In genomic region chr17:64536913-64537312, GRCh38 we compare ENCODE assay signal across 2 cellular contexts.
TF ChIP-seq lines count a peak whose summit lies in the region.

No MANE protein-coding gene starts in this region.

TF ChIP-seq in HepG2, 621 proteins besides CTCF, POLR2A, EP300 and RAD21:
- peak; percentile 36; the same call in 1 of the 2 replicates for TF ChIP-seq POLR2G (IDR thresholded peaks at IDR 0.05; ENCODE audit: low read depth, low read length)
- no peak for TF ChIP-seq SP1 (IDR thresholded peaks at IDR 0.05)
- no peak for TF ChIP-seq SP1 (CRISPR knock-in tag; IDR thresholded peaks at IDR 0.05)
- TF ChIP-seq CC2D1A (CRISPR knock-in tag; IDR thresholded peaks at IDR 0.05), result no peak

TF ChIP-seq in K562, 482 proteins besides CTCF, POLR2A, EP300 and RAD21:
- no peak for TF ChIP-seq ZNF280A (IDR thresholded peaks at IDR 0.05; ENCODE audit: low read depth, partially characterized antibody)
